Comparison of ENCODE assay signal across 16 cellular contexts in genomic region chrX:23501974-23502373, GRCh38.
DNase-seq lines count a peak whose midpoint lies in the region; ATAC-seq, FAIRE-seq and TF ChIP-seq lines count a peak whose summit lies in the region.
"Had no signal": no experiment of that assay in that cellular context is flagged by ENCODE, and none has a peak within 500 bp of the region (broad histone marks: within the 10 kb centered on the region; RNA-seq: fewer than 3 reads in every experiment).

No MANE protein-coding gene starts in this region.

- no peak for DNase-seq in GM18507 (ENCODE audit: extremely low spot score, insufficient read length, low read depth)
- DNase-seq in body of pancreas = peak in 3 of 4 donors; percentile 12 to 32 (median 29)
- DNase-seq in lower lobe of right lung = peak; percentile 51
- peak; percentile 34 for DNase-seq in stomach
- no peak for DNase-seq in urothelium cell line (ENCODE audit: low spot score)
- no peak for DNase-seq in activated T-cell treated with anti-CD3 and anti-CD28 coated beads, Interleukin-2, amount 50 U/mL, for 4 hours
- DNase-seq: CD8-positive, alpha-beta T cell; COR-L47; DMS79; EL; GOT3; H9 had no signal

- WGBS in body of pancreas, 2 donors = 36 to 41% methylated on average over 4 of the region's 4 CpGs
- WGBS in stomach, 5 donors = 33 to 70% (median 43%) methylated on average over 2 to 4 of the region's 4 CpGs

- no peaks in the 10 kb centered on the region for H3K27me3 Mint-ChIP-seq in activated T-cell treated with anti-CD3 and anti-CD28 coated beads, Interleukin-2, amount 50 U/mL, for 4 hours (ENCODE audit: low read depth)

- TF ChIP-seq EP300 in stomach (IDR thresholded peaks at IDR 0.05) = no peak

- H3K4me3 Mint-ChIP-seq in activated T-cell treated with anti-CD3 and anti-CD28 coated beads, Interleukin-2, amount 50 U/mL, for 4 hours = no peak overlapping the region
- H3K4me3 Mint-ChIP-seq: CD14-positive monocyte; CD8-positive, alpha-beta T cell; H9 had no signal

- FAIRE-seq in GM18507 (lab: Jason Lieb, UNC) (peak; percentile 24), urothelium cell line (lab: Jason Lieb, UNC) (no peak)
- FAIRE-seq: G401.6, GM12891 had no signal

- no peaks in the 10 kb centered on the region for H3K4me1 Mint-ChIP-seq in activated T-cell treated with anti-CD3 and anti-CD28 coated beads, Interleukin-2, amount 50 U/mL, for 4 hours (ENCODE audit: low read depth)
- H3K4me1 Mint-ChIP-seq: CD14-positive monocyte had no signal

- peak overlapping the region; percentile 1 to 39 (median 21) for H3K27ac ChIP-seq in body of pancreas
- H3K27ac ChIP-seq in lower lobe of right lung = no peak overlapping the region
- peak overlapping the region in 3 of 5 donors; percentile 19 to 54 (median 47) for H3K27ac ChIP-seq in stomach

- H3K27me3 ChIP-seq in body of pancreas (no peaks in the 10 kb centered on the region), lower lobe of right lung (ENCODE audit: low read depth) (no peaks in the 10 kb centered on the region), stomach (no peaks in the 10 kb centered on the region)

- H3K9me3 Mint-ChIP-seq in activated T-cell treated with anti-CD3 and anti-CD28 coated beads, Interleukin-2, amount 50 U/mL, for 4 hours = no peaks in the 10 kb centered on the region
- H3K9me3 Mint-ChIP-seq: CD8-positive, alpha-beta T cell; H9 had no signal

- ATAC-seq in body of pancreas (peak; percentile 23), lower lobe of right lung (peak; percentile 82 to 84), GM21367 (IDR thresholded peaks at IDR 0.05; ENCODE audit: unreplicated experiment) (no peak)
- ATAC-seq in activated T-cell treated with anti-CD3 and anti-CD28 coated beads, Interleukin-2, amount 50 U/mL, for 4 hours = no peak
- ATAC-seq: CD8-positive, alpha-beta T cell had no signal

- no peak for TF ChIP-seq CTCF in body of pancreas (IDR thresholded peaks at IDR 0.05)
- no peak for TF ChIP-seq CTCF in lower lobe of right lung (IDR thresholded peaks at IDR 0.05)
- no peak for TF ChIP-seq CTCF in stomach (IDR thresholded peaks at IDR 0.05)

- H3K4me1 ChIP-seq in body of pancreas (peaks cover 31% of the 10 kb centered on the region), lower lobe of right lung (no peaks in the 10 kb centered on the region), stomach (peaks cover 0 to 10% (median 6%) of the 10 kb centered on the region in 4 donors)

- TF ChIP-seq POLR2A in body of pancreas (IDR thresholded peaks at IDR 0.05) = no peak
- no peak for TF ChIP-seq POLR2A in stomach (IDR thresholded peaks at IDR 0.05)

- H3K9me3 ChIP-seq in body of pancreas (no peaks in the 10 kb centered on the region), lower lobe of right lung (no peaks in the 10 kb centered on the region), stomach (no peaks in the 10 kb centered on the region)

- no peaks in the 10 kb centered on the region for H3K36me3 ChIP-seq in body of pancreas (replicated peaks in 1 of 2; ENCODE audit: insufficient read depth in 1 of 2, low read depth in 2 of 2)
- no peaks in the 10 kb centered on the region for H3K36me3 ChIP-seq in lower lobe of right lung
- no peaks in the 10 kb centered on the region for H3K36me3 ChIP-seq in stomach

- intact Hi-C loops in body of pancreas (cut with DNase I) (no loop called here), lower lobe of right lung (cut with DNase I) (no loop called here), stomach (cut with DNase I; ENCODE audit: low total_unique reads) (no loop called here)

- H3K36me3 Mint-ChIP-seq in activated T-cell treated with anti-CD3 and anti-CD28 coated beads, Interleukin-2, amount 50 U/mL, for 4 hours (ENCODE audit: insufficient read depth) = no peaks in the 10 kb centered on the region
- H3K36me3 Mint-ChIP-seq: CD14-positive monocyte; CD8-positive, alpha-beta T cell had no signal

- H3K4me3 ChIP-seq in body of pancreas = no peak overlapping the region
- H3K4me3 ChIP-seq in lower lobe of right lung = no peak overlapping the region
- no peak overlapping the region for H3K4me3 ChIP-seq in stomach

Comparison
In these comparisons a context has a peak if more than half of its experiments do, and no peak if none do; other contexts are left out.
1. DNase-seq: peak in body of pancreas (3 of 4), lower lobe of right lung (single experiment) and stomach (single experiment); none in GM18507 (single experiment), urothelium cell line (single experiment) and activated T-cell treated with anti-CD3 and anti-CD28 coated beads, Interleukin-2, amount 50 U/mL, for 4 hours (single experiment).
2. ATAC-seq: peak in body of pancreas (single experiment) and lower lobe of right lung (2 of 2); none in activated T-cell treated with anti-CD3 and anti-CD28 coated beads, Interleukin-2, amount 50 U/mL, for 4 hours (0 of 2) and GM21367 (single experiment).